1 cellular context compared by ENCODE assay signal in genomic region chr6:24666616-24667377, GRCh38.
A peak's percentile ranks its signal among the peaks of the same experiment; 100 is the strongest.
TF ChIP-seq lines count a peak whose summit lies in the region.

Gene ACOT13 (plus strand): TSS chr6:24667077. CDS start chr6:24667264, 187 bp downstream.
Gene TDP2 (minus strand): TSS chr6:24666899. CDS start chr6:24666862, 37 bp downstream.

TF ChIP-seq in HepG2, 621 proteins besides CTCF, POLR2A, EP300 and RAD21 (continued from another document and continues in another):
- TF ChIP-seq RERE (CRISPR knock-in tag; IDR thresholded peaks at IDR 0.05; ENCODE audit: low read depth): peak; percentile 16; the same call in 1 of the 2 replicates
- no peak for TF ChIP-seq GTF2F1 (IDR thresholded peaks at IDR 0.05; ENCODE audit: low read length)
- peak; percentile 92 for TF ChIP-seq AHDC1 (CRISPR knock-in tag; IDR thresholded peaks at IDR 0.05; ENCODE audit: borderline replicate concordance)
- TF ChIP-seq TIGD3 (CRISPR knock-in tag; IDR thresholded peaks at IDR 0.05; ENCODE audit: borderline replicate concordance): no peak; the same call in 1 of the 2 replicates
- peak; percentile 96 for TF ChIP-seq ZNF547 (CRISPR knock-in tag; IDR thresholded peaks at IDR 0.05)
- no peak for TF ChIP-seq ZFP36 (IDR thresholded peaks at IDR 0.05; ENCODE audit: borderline replicate concordance, low read depth, low read length, partially characterized antibody)
- TF ChIP-seq ZBED4 (CRISPR knock-in tag; IDR thresholded peaks at IDR 0.05; ENCODE audit: borderline replicate concordance): peak; percentile 81
- TF ChIP-seq KLF11 (CRISPR knock-in tag; IDR thresholded peaks at IDR 0.05): peak; percentile 98
- TF ChIP-seq JARID2 (CRISPR knock-in tag; IDR thresholded peaks at IDR 0.05; ENCODE audit: insufficient replicate concordance): peak; percentile 39
- TF ChIP-seq ATF3 (CRISPR knock-in tag; IDR thresholded peaks at IDR 0.05): peak; percentile 69
- TF ChIP-seq RFXAP (CRISPR knock-in tag; IDR thresholded peaks at IDR 0.05; ENCODE audit: borderline replicate concordance): peak; percentile 40; the same call in 1 of the 2 replicates
- peak; percentile 33; the same call in 1 of the 2 replicates for TF ChIP-seq ZNF235 (CRISPR knock-in tag; IDR thresholded peaks at IDR 0.05; ENCODE audit: borderline replicate concordance)
- TF ChIP-seq ZNF891 (CRISPR knock-in tag; IDR thresholded peaks at IDR 0.05): peak; percentile 6; the same call in 1 of the 2 replicates
- TF ChIP-seq FOXM1 (CRISPR knock-in tag; IDR thresholded peaks at IDR 0.05): no peak
- 0 out of 2 replicates have a peak, but pooled peaks have one; percentile 29 for TF ChIP-seq NCOA1 (CRISPR knock-in tag; IDR thresholded peaks at IDR 0.05)
- no peak for TF ChIP-seq ZNF577 (CRISPR knock-in tag; IDR thresholded peaks at IDR 0.05; ENCODE audit: borderline replicate concordance, low read depth)
- TF ChIP-seq PAWR (CRISPR knock-in tag; IDR thresholded peaks at IDR 0.05; ENCODE audit: borderline replicate concordance): no peak
- TF ChIP-seq PHF5A (CRISPR knock-in tag; IDR thresholded peaks at IDR 0.05; ENCODE audit: low read depth, unreplicated experiment): peak; percentile 93
- no peak for TF ChIP-seq NFIC (IDR thresholded peaks at IDR 0.05; ENCODE audit: low read length)
- no peak for TF ChIP-seq BORCS8-MEF2B (CRISPR knock-in tag; IDR thresholded peaks at IDR 0.05)
- peak; percentile 95 for TF ChIP-seq PTBP1 (IDR thresholded peaks at IDR 0.05; ENCODE audit: low read depth, low read length, poor library complexity, severe bottlenecking)
- peak; percentile 8; the same call in 1 of the 2 replicates for TF ChIP-seq ZNF75D (CRISPR knock-in tag; IDR thresholded peaks at IDR 0.05; ENCODE audit: borderline replicate concordance)
- TF ChIP-seq ZNF768 (CRISPR knock-in tag; IDR thresholded peaks at IDR 0.05): peak; percentile 83
- TF ChIP-seq RFX5 (IDR thresholded peaks at IDR 0.05; ENCODE audit: low read depth, low read length): no peak
- peak; percentile 89 for TF ChIP-seq YEATS4 (CRISPR knock-in tag; IDR thresholded peaks at IDR 0.05; ENCODE audit: borderline replicate concordance)
- peak; percentile 99 for TF ChIP-seq ZNF687 (CRISPR knock-in tag; IDR thresholded peaks at IDR 0.05)
- TF ChIP-seq KDM4B (CRISPR knock-in tag; IDR thresholded peaks at IDR 0.05): peak; percentile 96
- peak; percentile 69; the same call in 1 of the 2 replicates for TF ChIP-seq NR0B2 (CRISPR knock-in tag; IDR thresholded peaks at IDR 0.05)
- TF ChIP-seq ZNF652 (CRISPR knock-in tag; IDR thresholded peaks at IDR 0.05; ENCODE audit: borderline replicate concordance, low read depth): peak; percentile 60; the same call in 1 of the 2 replicates
- peak; percentile 44 for TF ChIP-seq MIXL1 (CRISPR knock-in tag; IDR thresholded peaks at IDR 0.05)
- no peak for TF ChIP-seq SYNCRIP (IDR thresholded peaks at IDR 0.05; ENCODE audit: insufficient read depth, low read depth, low read length)
- no peak for TF ChIP-seq ZNF468 (CRISPR knock-in tag; IDR thresholded peaks at IDR 0.05)
- TF ChIP-seq ZNF256 (CRISPR knock-in tag; conservative IDR thresholded peaks at IDR 0.05): no peak; the same call in 1 of the 2 replicates
